In the genomic region with DNA sequence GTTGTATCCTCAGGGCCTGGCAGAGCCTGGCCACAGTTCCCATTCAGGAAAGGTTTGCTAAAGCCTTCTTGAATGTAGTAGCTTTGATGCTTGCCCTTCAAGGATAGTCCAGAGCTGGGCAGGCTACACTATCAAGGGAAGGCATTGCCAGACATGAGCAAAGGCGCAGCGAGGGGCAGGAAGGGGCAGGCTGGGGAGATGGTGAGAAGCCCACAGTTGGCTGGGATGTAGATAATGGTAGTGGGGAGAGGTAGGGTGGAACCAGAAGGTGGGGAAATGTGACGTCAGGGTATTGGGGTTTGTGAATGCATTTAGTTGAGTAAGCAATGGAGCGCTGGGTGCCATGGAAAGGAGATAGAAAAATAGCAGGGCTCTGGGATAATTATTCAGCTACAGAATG, we compare ENCODE assay signal across 25 cellular contexts. TPM values are rescaled to one million over a fixed set of nuclear protein-coding genes. Genes with fewer than 3 reads are reported as not detected.
DNase-seq lines count a peak whose midpoint lies in the region; ATAC-seq, FAIRE-seq and TF ChIP-seq lines count a peak whose summit lies in the region.
"Had no signal": no experiment of that assay in that cellular context is flagged by ENCODE, and none has a peak within 500 bp of the region (broad histone marks: within the 10 kb centered on the region; RNA-seq: fewer than 3 reads in every experiment).

No MANE protein-coding gene starts in this region.

- H3K27me3 ChIP-seq in HepG2 (ENCODE audit: control insufficient read depth in 1 of 2, insufficient read depth in 2 of 2, low read length in 2 of 2): peaks cover 1 to 38% of the 10 kb centered on the region in 2 experiments; a peak in 3 of 5 replicates
- no peaks in the 10 kb centered on the region for H3K27me3 ChIP-seq in smooth muscle cell (ENCODE audit: low read depth)
- H3K27me3 ChIP-seq: transverse colon had no signal

- in situ Hi-C loops in HepG2 (cut with HindIII; ENCODE audit: extremely low pct_ligation_motif_present, low pct_unique_long_range_greater_than_20kb): no loop called here

- no peak for TF ChIP-seq POLR2A in HepG2 (IDR thresholded peaks at IDR 0.05; ENCODE audit: insufficient read depth in 1 of 2, low read depth in 2 of 2, low read length in 2 of 2)

- H3K4me3 ChIP-seq in HepG2 (replicated peaks in 1 of 3; ENCODE audit: insufficient read depth in 1 of 3, low read depth in 2 of 3, low read length in 3 of 3) (no peak overlapping the region), smooth muscle cell (no peak overlapping the region)
- H3K4me3 ChIP-seq: BLaER1 treated with 17β-estradiol and CSF1 and Interleukin-3, amounts not matched to agents 10 nM and 100 nM; esophagus squamous epithelium; transverse colon had no signal

- no peaks in the 10 kb centered on the region for H4K20me1 ChIP-seq in HepG2 (ENCODE audit: insufficient read depth, low read length)
- no peaks in the 10 kb centered on the region for H4K20me1 ChIP-seq in smooth muscle cell (ENCODE audit: low read depth)
- H4K20me1 ChIP-seq: BLaER1 treated with 17β-estradiol and CSF1 and Interleukin-3, amounts not matched to agents 10 nM and 100 nM had no signal

- CTCF ChIA-PET in activated B cell treated with CpG ODN at 0.5 μM for 24 hours (lab: Charles Lee) (interaction anchor here (0.6 kb wide), 1 partner anchor 39 kb away, joined by 3 read pairs; no protein-coding TSS in a partner anchor), HepG2 (lab: Yijun Ruan, JAX; ENCODE audit: low intra/inter-chr PET ratio, low total read pairs) (no interaction called here)

- no peaks in the 10 kb centered on the region for H3F3A ChIP-seq in smooth muscle cell (ENCODE audit: low read depth)

- peak overlapping the region; percentile 42 to 63 for H3K4me3 Mint-ChIP-seq in activated T-cell treated with anti-CD3 and anti-CD28 coated beads, Interleukin-2, amount 50 U/mL, for 72 hours
- no peak overlapping the region for H3K4me3 Mint-ChIP-seq in activated T-cell treated with anti-CD3 and anti-CD28 coated beads, Interleukin-2, amount 50 U/mL, for 4 hours
- no peak overlapping the region for H3K4me3 Mint-ChIP-seq in activated B cell treated with CpG ODN at 0.5 μM for 24 hours
- peak overlapping the region; percentile 36 to 49 for H3K4me3 Mint-ChIP-seq in stimulated activated naive CD8-positive, alpha-beta T cell treated with anti-CD3 and anti-CD28 coated beads, Interleukin-15, amount 100 ng/mL, for 72 hours
- H3K4me3 Mint-ChIP-seq: dendritic cell treated with granulocyte-macrophage colony-stimulating factor and Interleukin-4, amounts not matched to agents 40 ng/mL and 50 ng/mL, for 4 days; H9 had no signal

- peaks cover 11% of the 10 kb centered on the region for H3K4me1 Mint-ChIP-seq in activated T-cell treated with anti-CD3 and anti-CD28 coated beads, Interleukin-2, amount 50 U/mL, for 72 hours (ENCODE audit: low read depth)
- H3K4me1 Mint-ChIP-seq in activated T-cell treated with anti-CD3 and anti-CD28 coated beads, Interleukin-2, amount 50 U/mL, for 4 hours (ENCODE audit: low read depth): peaks cover 8% of the 10 kb centered on the region
- peaks cover 54% of the 10 kb centered on the region for H3K4me1 Mint-ChIP-seq in activated B cell treated with CpG ODN at 0.5 μM for 24 hours
- peaks cover 57% of the 10 kb centered on the region for H3K4me1 Mint-ChIP-seq in stimulated activated naive CD8-positive, alpha-beta T cell treated with anti-CD3 and anti-CD28 coated beads, Interleukin-15, amount 100 ng/mL, for 72 hours

- 39% methylated on average over 4 of the region's 4 CpGs for whole genome bisulfite sequencing in HepG2 (ENCODE audit: low lambda C conversion rate)
- 93% methylated on average over 4 of the region's 4 CpGs for WGBS in smooth muscle cell (ENCODE audit: low lambda C conversion rate)

- no peak overlapping the region for H3K27ac Mint-ChIP-seq in activated T-cell treated with anti-CD3 and anti-CD28 coated beads, Interleukin-2, amount 50 U/mL, for 72 hours
- H3K27ac Mint-ChIP-seq in activated B cell treated with CpG ODN at 0.5 μM for 24 hours: peak overlapping the region; percentile 76
- H3K27ac Mint-ChIP-seq in stimulated activated naive CD8-positive, alpha-beta T cell treated with anti-CD3 and anti-CD28 coated beads, Interleukin-15, amount 100 ng/mL, for 72 hours: peak overlapping the region; percentile 67 to 87
- H3K27ac Mint-ChIP-seq: dendritic cell treated with granulocyte-macrophage colony-stimulating factor and Interleukin-4, amounts not matched to agents 40 ng/mL and 50 ng/mL, for 4 days; H9 had no signal

- no peak for TF ChIP-seq EP300 in HepG2 (IDR thresholded peaks at IDR 0.05; ENCODE audit: low read depth in 2 of 2, low read length in 2 of 2)
- no peak for TF ChIP-seq EP300 in HepG2 (CRISPR knock-in tag; IDR thresholded peaks at IDR 0.05; ENCODE audit: borderline replicate concordance)

- peaks cover 70% of the 10 kb centered on the region for H3K27me3 Mint-ChIP-seq in activated T-cell treated with anti-CD3 and anti-CD28 coated beads, Interleukin-2, amount 50 U/mL, for 72 hours (ENCODE audit: low read depth)
- H3K27me3 Mint-ChIP-seq in activated T-cell treated with anti-CD3 and anti-CD28 coated beads, Interleukin-2, amount 50 U/mL, for 4 hours (ENCODE audit: low read depth): peaks cover 32% of the 10 kb centered on the region
- H3K27me3 Mint-ChIP-seq in activated B cell treated with CpG ODN at 0.5 μM for 24 hours: peaks cover 32% of the 10 kb centered on the region
- H3K27me3 Mint-ChIP-seq in stimulated activated naive CD8-positive, alpha-beta T cell treated with anti-CD3 and anti-CD28 coated beads, Interleukin-15, amount 100 ng/mL, for 72 hours: peaks cover 38% of the 10 kb centered on the region

- H3K36me3 ChIP-seq in HepG2 (replicated peaks in 1 of 2; ENCODE audit: control insufficient read depth in 1 of 2, insufficient read depth in 2 of 2, low read length in 2 of 2) (no peaks in the 10 kb centered on the region), smooth muscle cell (ENCODE audit: low read depth) (no peaks in the 10 kb centered on the region)
- H3K36me3 ChIP-seq: BLaER1 treated with 17β-estradiol and CSF1 and Interleukin-3, amounts not matched to agents 10 nM and 100 nM; esophagus squamous epithelium; transverse colon had no signal

- no peak overlapping the region for H2AFZ ChIP-seq in HepG2 (ENCODE audit: low read length)
- no peak overlapping the region for H2AFZ ChIP-seq in smooth muscle cell (ENCODE audit: low read depth)

- no peak for FAIRE-seq in HepG2 (lab: Jason Lieb, UNC)

- BruUV-seq in HepG2 (replicated peaks; lab: Mats Ljungman, UMichigan): no TSS peak

- intact Hi-C loops in activated B cell treated with CpG ODN at 0.5 μM for 24 hours (cut with micrococcal nuclease) (loop anchor here (1.0 kb wide), 2 partner anchors 13 to 30 kb away; no protein-coding TSS in a partner anchor), HepG2 (cut with micrococcal nuclease; ENCODE audit: unreplicated experiment) (no loop called here)

- TF ChIP-seq RAD21 in HepG2 (CRISPR knock-in tag; IDR thresholded peaks at IDR 0.05): no peak

- H3K4me1 ChIP-seq in HepG2 (ENCODE audit: insufficient read depth, low read length): no peaks in the 10 kb centered on the region
- H3K4me1 ChIP-seq in smooth muscle cell (ENCODE audit: low read depth): peaks cover 8% of the 10 kb centered on the region
- H3K4me1 ChIP-seq: Caco-2 had no signal

- TF ChIP-seq CTCF in activated B cell treated with CpG ODN at 0.5 μM for 24 hours (IDR thresholded peaks at IDR 0.05) (no peak), HepG2 (CRISPR knock-in tag; IDR thresholded peaks at IDR 0.05) (no peak), smooth muscle cell (IDR thresholded peaks at IDR 0.05; ENCODE audit: borderline replicate concordance, insufficient read depth, poor library complexity, severe bottlenecking) (no peak)

- H3K9ac ChIP-seq in HepG2 (ENCODE audit: insufficient read depth, low read depth, low read length) (no peak overlapping the region), smooth muscle cell (ENCODE audit: low read depth) (no peak overlapping the region)
- H3K9ac ChIP-seq: BLaER1 treated with 17β-estradiol and CSF1 and Interleukin-3, amounts not matched to agents 10 nM and 100 nM had no signal

- POLR2A ChIA-PET in activated B cell treated with CpG ODN at 0.5 μM for 24 hours (lab: Charles Lee) (interaction anchor here (1.0 to 1.5 kb wide), 2 partner anchors 15 to 31 kb away, joined by 5 to 7 read pairs; no protein-coding TSS in a partner anchor), HepG2 (lab: Yijun Ruan, JAX) (no interaction called here)

- ATAC-seq in activated T-cell treated with anti-CD3 and anti-CD28 coated beads, Interleukin-2, amount 50 U/mL, for 72 hours (replicated peaks in 1 of 2): no peak
- no peak for ATAC-seq in activated T-cell treated with anti-CD3 and anti-CD28 coated beads, Interleukin-2, amount 50 U/mL, for 4 hours
- ATAC-seq in activated B cell treated with CpG ODN at 0.5 μM for 24 hours (ENCODE audit: low read depth) (no peak), HepG2 (no peak), GM18907 (IDR thresholded peaks at IDR 0.05; ENCODE audit: unreplicated experiment) (no peak)
- ATAC-seq in stimulated activated naive CD8-positive, alpha-beta T cell treated with anti-CD3 and anti-CD28 coated beads, Interleukin-15, amount 100 ng/mL, for 72 hours: peak; percentile 27
- ATAC-seq: Panc1, sciatic nerve had no signal

- H3K9me3 ChIP-seq in HepG2 (ENCODE audit: low read length) (no peaks in the 10 kb centered on the region), smooth muscle cell (replicated peaks; ENCODE audit: low read depth) (no peaks in the 10 kb centered on the region)
- H3K9me3 ChIP-seq: Caco-2, transverse colon had no signal

- H3K27ac ChIP-seq in HepG2 (ENCODE audit: extremely low read length, insufficient read depth, low read length): no peak overlapping the region
- no peak overlapping the region for H3K27ac ChIP-seq in smooth muscle cell (ENCODE audit: low read depth)
- H3K27ac ChIP-seq: esophagus squamous epithelium, transverse colon had no signal

- DNase-seq in activated T-cell treated with anti-CD3 and anti-CD28 coated beads, Interleukin-2, amount 50 U/mL, for 72 hours: no peak
- no peak for DNase-seq in activated T-cell treated with anti-CD3 and anti-CD28 coated beads, Interleukin-2, amount 50 U/mL, for 4 hours
- no peak for DNase-seq in activated B cell treated with CpG ODN at 0.5 μM for 24 hours
- no peak for DNase-seq in HepG2 (ENCODE audit: low spot score)
- peak in 1 of 2 donors; percentile 4 for DNase-seq in stimulated activated naive CD8-positive, alpha-beta T cell treated with anti-CD3 and anti-CD28 coated beads, Interleukin-15, amount 100 ng/mL, for 72 hours
- DNase-seq in smooth muscle cell (lab: John Stamatoyannopoulos, UW; ENCODE audit: unreplicated experiment): no peak
- DNase-seq: Caco-2; central memory CD4-positive, alpha-beta T cell; DMS79 treated with DMSO at 0.1 percent for 48 hours; esophagus squamous epithelium; foreskin melanocyte; H9; mammary epithelial cell; NCI-H1105; NCI-H1930; NCI-H524; NK-92 treated with Interleukin-12 subunit alpha and Interleukin-12 subunit beta, amount 100 ng/mL, for 24 hours; SHP77; transverse colon had no signal

- peaks cover 0 to 4% of the 10 kb centered on the region in 2 donors for H3K36me3 Mint-ChIP-seq in activated T-cell treated with anti-CD3 and anti-CD28 coated beads, Interleukin-2, amount 50 U/mL, for 72 hours (ENCODE audit: insufficient read depth in 2 of 2)
- no peaks in the 10 kb centered on the region for H3K36me3 Mint-ChIP-seq in activated T-cell treated with anti-CD3 and anti-CD28 coated beads, Interleukin-2, amount 50 U/mL, for 4 hours (ENCODE audit: insufficient read depth)
- H3K36me3 Mint-ChIP-seq in activated B cell treated with CpG ODN at 0.5 μM for 24 hours (ENCODE audit: low read depth): no peaks in the 10 kb centered on the region

- no peaks in the 10 kb centered on the region for H3K9me3 Mint-ChIP-seq in activated T-cell treated with anti-CD3 and anti-CD28 coated beads, Interleukin-2, amount 50 U/mL, for 72 hours
- peaks cover 7% of the 10 kb centered on the region for H3K9me3 Mint-ChIP-seq in activated T-cell treated with anti-CD3 and anti-CD28 coated beads, Interleukin-2, amount 50 U/mL, for 4 hours
- H3K9me3 Mint-ChIP-seq in activated B cell treated with CpG ODN at 0.5 μM for 24 hours: peaks cover 5% of the 10 kb centered on the region
- H3K9me3 Mint-ChIP-seq in stimulated activated naive CD8-positive, alpha-beta T cell treated with anti-CD3 and anti-CD28 coated beads, Interleukin-15, amount 100 ng/mL, for 72 hours: peaks cover under 1 to 7% of the 10 kb centered on the region in 2 donors
- H3K9me3 Mint-ChIP-seq: dendritic cell treated with granulocyte-macrophage colony-stimulating factor and Interleukin-4, amounts not matched to agents 40 ng/mL and 50 ng/mL, for 4 days had no signal

- H3K4me2 ChIP-seq in HepG2 (ENCODE audit: low read depth, low read length): no peak overlapping the region
- H3K4me2 ChIP-seq in smooth muscle cell: no peak overlapping the region

- H3K79me2 ChIP-seq in HepG2 (ENCODE audit: insufficient read depth, low read length): no peaks in the 10 kb centered on the region
- H3K79me2 ChIP-seq in smooth muscle cell (ENCODE audit: low read depth): no peaks in the 10 kb centered on the region

RNA-seq across cellular contexts. Expression of a gene that starts 28.6 kb away (rescaled TPM):
- 10 to 100 TPM; 12.5 to 16.4 TPM for total RNA-seq in activated T-cell treated with anti-CD3 and anti-CD28 coated beads, Interleukin-2, amount 50 U/mL, for 72 hours
- total RNA-seq in activated T-cell treated with anti-CD3 and anti-CD28 coated beads, Interleukin-2, amount 50 U/mL, for 4 hours: 1 to 10 TPM; 4.6 to 5.8 (median 4.6) TPM
- total RNA-seq in activated B cell treated with CpG ODN at 0.5 μM for 24 hours (25.8 and 27.8 TPM in 2 replicates), HepG2 (2016; rRNA removed; fragmentation: Illumina TruSeq; extraction: Trizol) (not detected in 2 replicates), smooth muscle cell (147 and 171 TPM in 2 replicates)
- not detected in 2 replicates for total RNA-seq in HepG2 (2016; cell fraction: cytosol; rRNA removed; fragmentation: Illumina TruSeq; extraction: Trizol; ENCODE audit: low read depth)
- total RNA-seq in HepG2 (2016; cell fraction: insoluble cytoplasmic fraction; rRNA removed; fragmentation: Illumina TruSeq; extraction: Trizol): not detected in 2 replicates
- total RNA-seq in HepG2 (2016; cell fraction: membrane; rRNA removed; fragmentation: Illumina TruSeq; extraction: Trizol): not detected in 2 replicates
- not detected in 2 replicates for total RNA-seq in HepG2 (2016; cell fraction: nucleus; rRNA removed; fragmentation: Illumina TruSeq; extraction: Trizol)
- polyA plus RNA-seq in HepG2 (2011; rRNA removed) (0.07 and 0.12 TPM in 2 replicates), smooth muscle cell (330 and 444 TPM in 2 replicates)
- polyA plus RNA-seq in HepG2 (2011; cell fraction: cytosol; rRNA removed): not detected in 2 replicates
- 0.03 TPM in 1 of 2 replicates, not detected in the other for polyA plus RNA-seq in HepG2 (2011; cell fraction: nucleus; rRNA removed)
- polyA plus RNA-seq in HepG2 (2012): 0.07 TPM in 1 of 2 replicates, not detected in the other
- not detected in 2 replicates for polyA plus RNA-seq in HepG2 (2016; cell fraction: cytosol; fragmentation: Illumina TruSeq; extraction: Trizol; ENCODE audit: low read depth)
- not detected in 2 replicates for polyA plus RNA-seq in HepG2 (2016; cell fraction: insoluble cytoplasmic fraction; fragmentation: Illumina TruSeq; extraction: Trizol; ENCODE audit: low read depth)
- polyA plus RNA-seq in HepG2 (2016; cell fraction: membrane; fragmentation: Illumina TruSeq; extraction: Trizol; ENCODE audit: low read depth): not detected in 2 replicates
- not detected in 2 replicates for polyA plus RNA-seq in HepG2 (2016; cell fraction: nucleus; fragmentation: Illumina TruSeq; extraction: Trizol; ENCODE audit: insufficient read depth, low read depth)
- polyA minus RNA-seq in HepG2 (2011; rRNA and poly(A)+ RNA removed; ENCODE audit: low replicate concordance): 1.6 TPM in 1 of 2 replicates, not detected in the other
- polyA minus RNA-seq in HepG2 (2011; cell fraction: cytosol; rRNA and poly(A)+ RNA removed): not detected in 2 replicates
- polyA minus RNA-seq in HepG2 (2011; cell fraction: nucleus; rRNA and poly(A)+ RNA removed): not detected in 2 replicates
- total RNA-seq: MCF 10A had no signal
- polyA plus RNA-seq: mammary epithelial cell had no signal

Comparison
In these comparisons a context has a peak if more than half of its experiments do, and no peak if none do; other contexts are left out.
1. H3K4me3 Mint-ChIP-seq: peak in activated T-cell treated with anti-CD3 and anti-CD28 coated beads, Interleukin-2, amount 50 U/mL, for 72 hours (2 of 2) and stimulated activated naive CD8-positive, alpha-beta T cell treated with anti-CD3 and anti-CD28 coated beads, Interleukin-15, amount 100 ng/mL, for 72 hours (2 of 2); none in activated T-cell treated with anti-CD3 and anti-CD28 coated beads, Interleukin-2, amount 50 U/mL, for 4 hours (single experiment) and activated B cell treated with CpG ODN at 0.5 μM for 24 hours (single experiment).